9 cellular contexts compared by ENCODE assay signal in genomic region chr2:207143131-207143473, GRCh38. TPM values are rescaled to one million over a fixed set of nuclear protein-coding genes. Genes with fewer than 3 reads are reported as not detected.
DNase-seq lines count a peak whose midpoint lies in the region; ATAC-seq, FAIRE-seq and TF ChIP-seq lines count a peak whose summit lies in the region.
"Had no signal": no experiment of that assay in that cellular context is flagged by ENCODE, and none has a peak within 500 bp of the region (broad histone marks: within the 10 kb centered on the region; RNA-seq: fewer than 3 reads in every experiment).

No MANE protein-coding gene starts in this region.

- DNase-seq in SIG-M5 (lab: John Stamatoyannopoulos, UW) (peak; percentile 78), fibroblast of pulmonary artery (ENCODE audit: low read depth) (no peak), gastrocnemius medialis (no peak), D721Med (ENCODE audit: insufficient read length, low spot score) (no peak), NCI-H446 (lab: John Stamatoyannopoulos, UW) (no peak), posterior cingulate gyrus (no peak)
- DNase-seq: NCI-H526 had no signal

- ATAC-seq in GM21528 (IDR thresholded peaks at IDR 0.05; ENCODE audit: low FRiP score, unreplicated experiment) (peak; percentile 7), gastrocnemius medialis (peak; percentile 15), HG03139 (IDR thresholded peaks at IDR 0.05; ENCODE audit: unreplicated experiment) (no peak)

- TF ChIP-seq CTCF in fibroblast of pulmonary artery (IDR thresholded peaks at IDR 0.05; ENCODE audit: low read length, missing control alignments) (no peak), gastrocnemius medialis (IDR thresholded peaks at IDR 0.05 in 4 of 5, conservative IDR thresholded peaks at IDR 0.05 in 1 of 5) (no peak), D721Med (IDR thresholded peaks at IDR 0.05; ENCODE audit: insufficient read depth, missing control alignments) (no peak)

- no peak for FAIRE-seq in D721Med (lab: Jason Lieb, UNC)

- TF ChIP-seq POLR2A in gastrocnemius medialis (IDR thresholded peaks at IDR 0.05) = no peak

- in situ Hi-C loops in gastrocnemius medialis (cut with MboI; ENCODE audit: low sequenced_read_pairs in 4 of 4) = no loop called here

- H3K4me3 ChIP-seq in fibroblast of pulmonary artery (replicated peaks; ENCODE audit: low read depth, low read length) = peak overlapping the region; percentile 47
- H3K4me3 ChIP-seq in gastrocnemius medialis = peak overlapping the region in 3 of 4 donors; percentile 29 to 34 (median 29)

- H3K36me3 ChIP-seq in gastrocnemius medialis = no peaks in the 10 kb centered on the region

- H3K27ac ChIP-seq in gastrocnemius medialis = peak overlapping the region; percentile 79 to 86 (median 81)

- no peaks in the 10 kb centered on the region for H3K27me3 ChIP-seq in gastrocnemius medialis

- intact Hi-C loops in gastrocnemius medialis (cut with DNase I; ENCODE audit: low total_unique reads) = no loop called here
- intact Hi-C loops in posterior cingulate gyrus (cut with DNase I) = no loop called here

- H3K9me3 ChIP-seq in gastrocnemius medialis = no peaks in the 10 kb centered on the region

- peaks cover 70 to 78% of the 10 kb centered on the region in 2 donors for H3K4me1 ChIP-seq in gastrocnemius medialis

RNA-seq across cellular contexts. Expression of gene KLF7, which starts 22.6 kb away (rescaled TPM):
- 10 to 100 TPM in 1 of 4 donors, 1 to 10 TPM in 3; 6.8 to 12.0 (median 7.6) TPM for total RNA-seq in gastrocnemius medialis
